In genomic region chr16:8173111-8173644, GRCh38 we compare ENCODE assay signal across 8 cellular contexts.
DNase-seq lines count a peak whose midpoint lies in the region; TF ChIP-seq lines count a peak whose summit lies in the region.

No MANE protein-coding gene starts in this region.

- H3K27ac ChIP-seq in AG04450 (ENCODE audit: low read depth, low read length) (no peak overlapping the region), epithelial cell of prostate (no peak overlapping the region), uterus (no peak overlapping the region)

- TF ChIP-seq CTCF in AG04450 (IDR thresholded peaks at IDR 0.05; ENCODE audit: low read depth, low read length) (peak; percentile 32), GM12874 (IDR thresholded peaks at IDR 0.05; ENCODE audit: insufficient read depth, low read depth, low read length) (peak; percentile 75), uterus (IDR thresholded peaks at IDR 0.05) (peak in 3 of 4 experiments; percentile 38 to 47 (median 40))

- no peaks in the 10 kb centered on the region for H3K36me3 ChIP-seq in uterus

- no peak for DNase-seq in AG04450 (ENCODE audit: low read depth, low spot score)
- peak; percentile 80 for DNase-seq in NAMALWA (ENCODE audit: low spot score)
- DNase-seq in SK-N-DZ (ENCODE audit: low spot score): peak; percentile 87
- peak; percentile 39 for DNase-seq in epithelial cell of prostate (ENCODE audit: low read depth, low spot score)
- DNase-seq in myocyte (ENCODE audit: low read depth): peak; percentile 54
- peak in 1 of 2 donors; percentile 14 for DNase-seq in uterus
- no peak for DNase-seq in stimulated activated naive CD4-positive, alpha-beta T cell (lab: John Stamatoyannopoulos, UW)

- TF ChIP-seq POLR2A in uterus (IDR thresholded peaks at IDR 0.05): no peak

- CTCF ChIA-PET in AG04450 (lab: Charles Lee): no interaction called here

- intact Hi-C loops in uterus (cut with DNase I; ENCODE audit: low total_unique reads): no loop called here

- POLR2A ChIA-PET in AG04450 (lab: Yijun Ruan, JAX): no interaction called here

- H3K4me3 ChIP-seq in AG04450 (ENCODE audit: low read depth, low read length) (no peak overlapping the region), uterus (no peak overlapping the region)

- H3K9me3 ChIP-seq in AG04450 (ENCODE audit: control insufficient read depth, insufficient read depth, low read length) (peaks cover 13% of the 10 kb centered on the region), uterus (no peaks in the 10 kb centered on the region)

- H3K4me1 ChIP-seq in uterus: no peaks in the 10 kb centered on the region

- H3K27me3 ChIP-seq in AG04450 (ENCODE audit: control insufficient read depth, insufficient read depth, low read length) (no peaks in the 10 kb centered on the region), uterus (no peaks in the 10 kb centered on the region)

Comparison
In these comparisons a context has a peak if more than half of its experiments do, and no peak if none do; other contexts are left out.
1. DNase-seq: peak in NAMALWA (single experiment), SK-N-DZ (single experiment), epithelial cell of prostate (single experiment) and myocyte (single experiment); none in AG04450 (single experiment) and stimulated activated naive CD4-positive, alpha-beta T cell (0 of 6).
2. Peak in every context shown above with its lines, with median percentiles within 50 percentile points of each other: CTCF ChIP-seq.